28 cellular contexts compared by ENCODE assay signal in genomic region chr5:175392236-175392635, GRCh38. TPM values are rescaled to one million over a fixed set of nuclear protein-coding genes. Genes with fewer than 3 reads are reported as not detected.
"Had no signal": no experiment of that assay in that cellular context is flagged by ENCODE, and none has a peak within 500 bp of the region (broad histone marks: within the 10 kb centered on the region; RNA-seq: fewer than 3 reads in every experiment).

No MANE protein-coding gene starts in this region.

- H3K4me3 Mint-ChIP-seq: mesothelial cell of epicardium had no signal

- H3K36me3 Mint-ChIP-seq: mesothelial cell of epicardium, naive B cell had no signal

- H3K27me3 ChIP-seq: gastrocnemius medialis had no signal

- H3K36me3 ChIP-seq: esophagus squamous epithelium, gastrocnemius medialis, heart right ventricle, left lung, lower lobe of right lung had no signal

- H3K4me1 ChIP-seq: esophagus squamous epithelium, gastrocnemius medialis, heart right ventricle, left lung, lower lobe of right lung had no signal

- H3K9me3 Mint-ChIP-seq: mesothelial cell of epicardium had no signal

- H3K4me3 ChIP-seq: coronary artery, dorsolateral prefrontal cortex, esophagus squamous epithelium, gastrocnemius medialis, heart right ventricle, left lung, lower lobe of right lung, mucosa of descending colon had no signal

- H3K9me3 ChIP-seq: esophagus squamous epithelium, gastrocnemius medialis, left lung, lower lobe of right lung, mucosa of descending colon had no signal

- H3K27ac ChIP-seq: coronary artery, dorsolateral prefrontal cortex, esophagus squamous epithelium, gastrocnemius medialis, heart right ventricle, left lung, lower lobe of right lung had no signal

- ATAC-seq: gastrocnemius medialis, heart right ventricle, left cardiac atrium, left lung, left ventricle myocardium superior, lower lobe of right lung, mucosa of descending colon had no signal

- H3K4me1 Mint-ChIP-seq: mesothelial cell of epicardium, naive B cell had no signal

- DNase-seq: dermis blood vessel endothelial cell; dorsolateral prefrontal cortex; effector CD4-positive, alpha-beta T cell; effector memory CD4-positive, alpha-beta T cell; esophagus squamous epithelium; foreskin fibroblast; foreskin melanocyte; gastrocnemius medialis; glutamatergic neuron; head of caudate nucleus; heart right ventricle; hippocampal formation; left cardiac atrium; left lung; left ventricle myocardium superior; lower lobe of right lung; mesenchymal stem cell; mucosa of descending colon; naive B cell had no signal

- H3K27ac Mint-ChIP-seq: mesothelial cell of epicardium had no signal

RNA-seq across cellular contexts. Expression of gene DRD1, which starts 51.7 kb away (rescaled TPM):
- total RNA-seq: dermis blood vessel endothelial cell, endothelial cell of umbilical vein, epithelial cell of proximal tubule, gastrocnemius medialis, glomerular endothelial cell, kidney epithelial cell, left ventricle myocardium superior, lung microvascular endothelial cell, myocyte had no signal
- polyA plus RNA-seq: endothelial cell of umbilical vein, heart right ventricle, keratinocyte had no signal
